ENCODE assay signal across 26 cellular contexts in the genomic region with DNA sequence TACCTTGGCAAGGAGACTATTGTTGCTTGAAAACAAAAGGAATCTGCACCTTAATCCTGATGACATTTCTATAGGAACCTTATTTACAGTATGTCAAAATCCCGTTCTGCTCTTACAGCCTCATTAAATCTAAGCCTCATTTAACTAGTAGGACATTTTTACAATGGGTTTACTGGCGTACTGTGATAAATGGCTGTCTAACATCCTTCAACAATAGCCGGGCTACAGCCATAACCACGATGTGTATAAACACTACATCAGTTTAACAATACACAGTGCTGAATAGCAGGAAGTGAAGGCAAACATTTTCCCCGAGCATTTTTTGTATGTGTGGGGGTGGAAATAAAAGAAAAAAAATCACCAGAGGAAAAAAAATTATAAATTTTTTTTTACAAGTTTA.
DNase-seq lines count a peak whose midpoint lies in the region; ATAC-seq, FAIRE-seq and TF ChIP-seq lines count a peak whose summit lies in the region.
"Had no signal": no experiment of that assay in that cellular context is flagged by ENCODE, and none has a peak within 500 bp of the region (broad histone marks: within the 10 kb centered on the region; RNA-seq: fewer than 3 reads in every experiment).

No MANE protein-coding gene starts in this region.

- in situ Hi-C loops in HAP-1 (cut with MboI; ENCODE audit: low sequenced_read_pairs): no loop called here

- no peak overlapping the region for H3K4me3 ChIP-seq in HAP-1
- no peak overlapping the region for H3K4me3 ChIP-seq in pancreas
- H3K4me3 ChIP-seq: dorsolateral prefrontal cortex, lung, thyroid gland had no signal

- ATAC-seq in pancreas: peak in 1 of 4 donors; percentile 41
- ATAC-seq in HG02884 (IDR thresholded peaks at IDR 0.05; ENCODE audit: unreplicated experiment): no peak
- no peak for ATAC-seq in HG03097 (IDR thresholded peaks at IDR 0.05; ENCODE audit: low FRiP score, unreplicated experiment)

- peaks cover 34% of the 10 kb centered on the region for H3K4me1 ChIP-seq in HAP-1
- peaks cover 0 to 4% (median 0%) of the 10 kb centered on the region in 3 donors for H3K4me1 ChIP-seq in pancreas

- peak; percentile 68 to 95 for DNase-seq in HAP-1 (ENCODE audit: low spot score in 2 of 2)
- peak; percentile 48 to 92 (median 67) for DNase-seq in NCI-H1417 (lab: John Stamatoyannopoulos, UW)
- DNase-seq in dermis microvascular lymphatic vessel endothelial cell (ENCODE audit: low read depth in 2 of 2): peak; percentile 29 to 55
- no peak for DNase-seq in pancreas
- no peak for DNase-seq in NCI-H2196 (lab: John Stamatoyannopoulos, UW; ENCODE audit: unreplicated experiment)
- DNase-seq: activated CD4-positive, alpha-beta T cell treated with anti-CD3 and anti-CD28 coated beads, Interleukin-2, amount 10 ng/mL, durations not matched to agents 7 days and 5 days; aorta; caudate nucleus; CD4-positive, alpha-beta memory T cell; DMS79; dorsolateral prefrontal cortex; foreskin fibroblast; hypothalamus; IMR-90; NCI-H446; SK-N-SH; stimulated activated CD4-positive, alpha-beta T cell treated with anti-CD3 and anti-CD28 coated beads, Interleukin-2, amount 100 ng/mL, for 48 hours; stimulated activated naive CD4-positive, alpha-beta T cell; T-helper 2 cell; thyroid gland had no signal

- 27 to 31% methylated on average over 5 of the region's 5 CpGs for WGBS in pancreas, 2 donors

- H3K9me3 ChIP-seq in HAP-1 (no peaks in the 10 kb centered on the region), pancreas (no peaks in the 10 kb centered on the region)
- H3K9me3 ChIP-seq: neutrophil, SK-N-SH, thyroid gland had no signal

- H3K36me3 ChIP-seq in HAP-1 (replicated peaks) (0 out of 2 replicates have a peak, but pooled peaks cover 3% of the 10 kb centered on the region), pancreas (no peaks in the 10 kb centered on the region)
- H3K36me3 ChIP-seq: neutrophil, thyroid gland had no signal

- TF ChIP-seq CTCF in pancreas (IDR thresholded peaks at IDR 0.05): no peak

- H3K27me3 ChIP-seq in HAP-1 (ENCODE audit: low read depth): no peaks in the 10 kb centered on the region; the same call in 1 of the 2 replicates
- H3K27me3 ChIP-seq in pancreas: no peaks in the 10 kb centered on the region
- H3K27me3 ChIP-seq: neutrophil, thyroid gland had no signal

- intact Hi-C loops in pancreas (cut with DNase I): no loop called here

- H3K27ac ChIP-seq in pancreas: no peak overlapping the region
- H3K27ac ChIP-seq: dorsolateral prefrontal cortex, HL-60, neutrophil had no signal

- FAIRE-seq in pancreas (lab: Jason Lieb, UNC): peak; percentile 75
- FAIRE-seq: islet of Langerhans had no signal

Comparison
In these comparisons a context has a peak if more than half of its experiments do, and no peak if none do; other contexts are left out.
1. DNase-seq: peak in HAP-1 (2 of 2), NCI-H1417 (3 of 3) and dermis microvascular lymphatic vessel endothelial cell (2 of 2); none in pancreas (0 of 6) and NCI-H2196 (single experiment).